Comparison of ENCODE assay signal across 8 cellular contexts in genomic region chr14:50061664-50062437, GRCh38. TPM values are rescaled to one million over a fixed set of nuclear protein-coding genes. Genes with fewer than 3 reads are reported as not detected.
A peak's percentile ranks its signal among the peaks of the same experiment; 100 is the strongest.
DNase-seq lines count a peak whose midpoint lies in the region; ATAC-seq and TF ChIP-seq lines count a peak whose summit lies in the region.

No MANE protein-coding gene starts in this region.

- H3K4me3 ChIP-seq in esophagus (ENCODE audit: low read depth in 1 of 2, low read length in 2 of 2), result no peak overlapping the region

- 43 to 47% methylated on average over 11 of the region's 11 CpGs for WGBS in esophagus, 2 donors

- no peak for TF ChIP-seq CTCF in osteocyte (IDR thresholded peaks at IDR 0.05)

- peak overlapping the region; percentile 100 for H3K27ac Mint-ChIP-seq in activated CD4-positive, alpha-beta memory T cell treated with anti-CD3 and anti-CD28 coated beads, Interleukin-2, amount 10 ng/mL, durations not matched to agents 7 days and 5 days
- peak overlapping the region; percentile 95 for H3K27ac Mint-ChIP-seq in osteocyte (ENCODE audit: unreplicated experiment)

- H3K27ac ChIP-seq in esophagus (ENCODE audit: low read depth in 2 of 2, low read length in 1 of 2), result peak overlapping the region; percentile 82 to 94

- no peaks in the 10 kb centered on the region for H3K27me3 ChIP-seq in esophagus (ENCODE audit: control insufficient read depth in 1 of 2, insufficient read depth in 2 of 2, low read length in 2 of 2)

- POLR2A ChIA-PET in activated CD4-positive, alpha-beta memory T cell treated with anti-CD3 and anti-CD28 coated beads, Interleukin-2, amount 10 ng/mL, durations not matched to agents 7 days and 5 days (lab: Charles Lee), result interaction anchor here (0.7 to 8.8 kb wide), 46 partner anchors 8 to 441 kb away, joined by 3 to 356 read pairs (median 8); partner anchors contain the start of genes ARF6, DMAC2L, KLHDC2 and L2HGDH

- CTCF ChIA-PET in activated CD4-positive, alpha-beta memory T cell treated with anti-CD3 and anti-CD28 coated beads, Interleukin-2, amount 10 ng/mL, durations not matched to agents 7 days and 5 days (lab: Charles Lee), result interaction anchor here (0.6 to 6.1 kb wide), 30 partner anchors 16 to 428 kb away, joined by 3 to 130 read pairs (median 6); partner anchors contain the start of genes ARF6, KLHDC2, NEMF and VCPKMT

- peaks cover 86% of the 10 kb centered on the region for H3K4me1 Mint-ChIP-seq in activated CD4-positive, alpha-beta memory T cell treated with anti-CD3 and anti-CD28 coated beads, Interleukin-2, amount 10 ng/mL, durations not matched to agents 7 days and 5 days
- H3K4me1 Mint-ChIP-seq in osteocyte (ENCODE audit: unreplicated experiment), result peaks cover 38% of the 10 kb centered on the region

- DNase-seq in DMS53 (lab: John Stamatoyannopoulos, UW) (peak; percentile 28), DMS53 treated with DMSO at 0.1 percent for 48 hours (lab: John Stamatoyannopoulos, UW; ENCODE audit: unreplicated experiment) (no peak), NCI-H2227 (lab: John Stamatoyannopoulos, UW; ENCODE audit: unreplicated experiment) (peak; percentile 20), osteocyte (ENCODE audit: extremely low spot score, unreplicated experiment) (no peak), RKO (ENCODE audit: low spot score) (no peak)
- DNase-seq in activated CD4-positive, alpha-beta memory T cell treated with anti-CD3 and anti-CD28 coated beads, Interleukin-2, amount 10 ng/mL, durations not matched to agents 7 days and 5 days, result peak; percentile 90

- peaks cover 3 to 18% of the 10 kb centered on the region in 2 donors for H3K4me1 ChIP-seq in esophagus (ENCODE audit: control insufficient read depth in 2 of 2, insufficient read depth in 2 of 2, low read length in 1 of 2)

- H3K9me3 ChIP-seq in esophagus (ENCODE audit: control insufficient read depth in 2 of 2, insufficient read depth in 1 of 2, low read depth in 1 of 2, low read length in 1 of 2), result no peaks in the 10 kb centered on the region

- peaks cover 21% of the 10 kb centered on the region for H3K36me3 Mint-ChIP-seq in activated CD4-positive, alpha-beta memory T cell treated with anti-CD3 and anti-CD28 coated beads, Interleukin-2, amount 10 ng/mL, durations not matched to agents 7 days and 5 days (ENCODE audit: low read depth)
- no peaks in the 10 kb centered on the region for H3K36me3 Mint-ChIP-seq in osteocyte (ENCODE audit: unreplicated experiment)

- peak overlapping the region; percentile 93 for H3K4me3 Mint-ChIP-seq in activated CD4-positive, alpha-beta memory T cell treated with anti-CD3 and anti-CD28 coated beads, Interleukin-2, amount 10 ng/mL, durations not matched to agents 7 days and 5 days
- no peak overlapping the region for H3K4me3 Mint-ChIP-seq in osteocyte (ENCODE audit: unreplicated experiment)

- no peaks in the 10 kb centered on the region for H3K9me3 Mint-ChIP-seq in activated CD4-positive, alpha-beta memory T cell treated with anti-CD3 and anti-CD28 coated beads, Interleukin-2, amount 10 ng/mL, durations not matched to agents 7 days and 5 days
- H3K9me3 Mint-ChIP-seq in osteocyte (ENCODE audit: unreplicated experiment), result no peaks in the 10 kb centered on the region

- no peaks in the 10 kb centered on the region for H3K27me3 Mint-ChIP-seq in activated CD4-positive, alpha-beta memory T cell treated with anti-CD3 and anti-CD28 coated beads, Interleukin-2, amount 10 ng/mL, durations not matched to agents 7 days and 5 days
- H3K27me3 Mint-ChIP-seq in osteocyte (ENCODE audit: unreplicated experiment), result no peaks in the 10 kb centered on the region

- peak; percentile 66 for ATAC-seq in HG02759 (IDR thresholded peaks at IDR 0.05; ENCODE audit: unreplicated experiment)

- H3K36me3 ChIP-seq in esophagus (ENCODE audit: control insufficient read depth in 2 of 2, insufficient read depth in 2 of 2, low read length in 1 of 2), result no peaks in the 10 kb centered on the region

RNA-seq across cellular contexts. Expression of gene VCPKMT, which starts 54.5 kb away (rescaled TPM):
- 1 to 10 TPM; 7.5 to 9.5 TPM for total RNA-seq in activated CD4-positive, alpha-beta memory T cell treated with anti-CD3 and anti-CD28 coated beads, Interleukin-2, amount 10 ng/mL, durations not matched to agents 7 days and 5 days
- polyA plus RNA-seq in esophagus, result 10 to 100 TPM in 1 of 2 donors, 1 to 10 TPM in 1; 7.1 to 15.5 TPM
- 10.1 and 12.2 TPM in 2 replicates for total RNA-seq in osteocyte

Comparison
In these comparisons a context has a peak if more than half of its experiments do, and no peak if none do; other contexts are left out.
1. DNase-seq: peak in DMS53 (single experiment), NCI-H2227 (single experiment) and activated CD4-positive, alpha-beta memory T cell treated with anti-CD3 and anti-CD28 coated beads, Interleukin-2, amount 10 ng/mL, durations not matched to agents 7 days and 5 days (single experiment); none in DMS53 treated with DMSO at 0.1 percent for 48 hours (single experiment), osteocyte (single experiment) and RKO (single experiment).